10 cellular contexts compared by ENCODE assay signal in the genomic region with DNA sequence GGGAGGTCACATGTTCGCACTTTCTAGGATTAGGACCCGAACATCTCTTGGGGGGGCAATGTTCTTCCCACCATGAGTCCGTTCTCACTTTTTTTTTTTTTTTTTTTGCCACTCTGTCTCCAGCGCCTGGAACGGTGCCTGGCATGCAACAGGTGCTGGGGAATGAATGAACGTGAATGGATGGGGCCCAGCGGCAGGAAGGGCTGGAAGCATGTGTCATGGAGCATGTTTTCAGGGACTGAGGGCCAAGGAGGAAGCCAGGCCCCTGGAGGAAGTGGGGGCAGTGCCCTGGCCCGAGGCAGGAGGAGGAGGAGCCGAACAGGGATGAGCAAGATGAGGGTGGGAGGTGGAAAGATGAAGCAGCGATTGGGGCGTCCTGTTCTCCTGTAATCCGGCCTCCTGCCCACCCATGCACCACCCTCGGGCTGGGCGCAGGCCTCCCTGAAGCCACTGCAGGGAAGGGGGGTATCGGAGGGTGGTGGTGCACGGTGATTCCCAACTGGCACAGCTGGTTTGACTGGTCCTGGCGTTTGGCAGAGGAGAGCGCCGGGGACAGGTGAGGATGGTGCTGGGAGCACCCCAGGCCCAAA. TPM values are rescaled to one million over a fixed set of nuclear protein-coding genes. Genes with fewer than 3 reads are reported as not detected.
DNase-seq lines count a peak whose midpoint lies in the region; ATAC-seq, FAIRE-seq and TF ChIP-seq lines count a peak whose summit lies in the region.
"Had no signal": no experiment of that assay in that cellular context is flagged by ENCODE, and none has a peak within 500 bp of the region (broad histone marks: within the 10 kb centered on the region; RNA-seq: fewer than 3 reads in every experiment).

No MANE protein-coding gene starts in this region.

- H3K9me3 Mint-ChIP-seq in astrocyte (ENCODE audit: unreplicated experiment), result no peaks in the 10 kb centered on the region

- no peaks in the 10 kb centered on the region for H3K79me2 ChIP-seq in astrocyte (ENCODE audit: insufficient read depth, low read length)

- no peak overlapping the region for H3K9ac ChIP-seq in astrocyte (ENCODE audit: low read length)

- peak overlapping the region; percentile 52 for H3K4me2 ChIP-seq in astrocyte (ENCODE audit: low read length)

- H3K27ac Mint-ChIP-seq in astrocyte (ENCODE audit: unreplicated experiment), result no peak overlapping the region

- H3K9me3 ChIP-seq in astrocyte (ENCODE audit: insufficient read depth, low read depth, low read length) (no peaks in the 10 kb centered on the region), lower lobe of right lung (no peaks in the 10 kb centered on the region)

- H3K4me3 Mint-ChIP-seq in astrocyte (ENCODE audit: unreplicated experiment), result no peak overlapping the region

- H3K36me3 Mint-ChIP-seq in astrocyte (ENCODE audit: low read depth, unreplicated experiment), result no peaks in the 10 kb centered on the region

- no peak for FAIRE-seq in astrocyte (lab: Jason Lieb, UNC)

- no peaks in the 10 kb centered on the region for H4K20me1 ChIP-seq in astrocyte (ENCODE audit: insufficient read depth, low read length)

- DNase-seq in AG10803 (ENCODE audit: low read depth) (peak; percentile 37), KBM-7 (peak; percentile 76), astrocyte (ENCODE audit: low read depth) (peak; percentile 19), lower lobe of right lung (peak; percentile 62), SK-N-DZ (ENCODE audit: low spot score) (no peak), NCI-H345 treated with DMSO at 0.1 percent for 48 hours (lab: John Stamatoyannopoulos, UW; ENCODE audit: unreplicated experiment) (no peak), anterior cingulate cortex (lab: John Stamatoyannopoulos, UW) (no peak), NCI-H345 (lab: John Stamatoyannopoulos, UW) (no peak)
- DNase-seq: erythroblast, NCI-H524 had no signal

- H2AFZ ChIP-seq in astrocyte (ENCODE audit: low read depth, low read length), result peak overlapping the region; percentile 60

- intact Hi-C loops in lower lobe of right lung (cut with DNase I), result no loop called here

- H3K4me1 ChIP-seq in astrocyte (ENCODE audit: insufficient read depth, low read length) (peaks cover 5% of the 10 kb centered on the region), lower lobe of right lung (peaks cover 6% of the 10 kb centered on the region)

- H3K4me3 ChIP-seq in AG10803 (ENCODE audit: low read length), result no peak overlapping the region
- H3K4me3 ChIP-seq in astrocyte (ENCODE audit: insufficient read depth, low read depth, low read length), result no peak overlapping the region
- no peak overlapping the region for H3K4me3 ChIP-seq in lower lobe of right lung

- H3K27me3 Mint-ChIP-seq in astrocyte (ENCODE audit: low read depth, unreplicated experiment), result no peaks in the 10 kb centered on the region

- no peak overlapping the region for H3K27ac ChIP-seq in astrocyte (ENCODE audit: low read depth, low read length)
- no peak overlapping the region for H3K27ac ChIP-seq in lower lobe of right lung

- TF ChIP-seq CTCF in AG10803 (conservative IDR thresholded peaks at IDR 0.05; ENCODE audit: low read length) (no peak), astrocyte (IDR thresholded peaks at IDR 0.05; ENCODE audit: insufficient read depth, low read depth, low read length) (no peak), lower lobe of right lung (IDR thresholded peaks at IDR 0.05) (no peak)

- in situ Hi-C loops in KBM-7 (cut with MboI; ENCODE audit: low pct_unique_long_range_greater_than_20kb, low sequenced_read_pairs), result no loop called here

- H3K36me3 ChIP-seq in astrocyte (ENCODE audit: insufficient read depth, low read length), result no peaks in the 10 kb centered on the region
- no peaks in the 10 kb centered on the region for H3K36me3 ChIP-seq in lower lobe of right lung

- H3K27me3 ChIP-seq in astrocyte (ENCODE audit: insufficient read depth, low read length), result no peaks in the 10 kb centered on the region
- no peaks in the 10 kb centered on the region for H3K27me3 ChIP-seq in lower lobe of right lung (ENCODE audit: low read depth)

- peak; percentile 78 to 85 for ATAC-seq in lower lobe of right lung

- peaks cover 3% of the 10 kb centered on the region for H3K4me1 Mint-ChIP-seq in astrocyte (ENCODE audit: low read depth, unreplicated experiment)

RNA-seq across cellular contexts. Expression of a gene that starts 8.8 kb away (rescaled TPM):
- 0.31 TPM in 1 of 2 replicates, not detected in the other for total RNA-seq in astrocyte
- total RNA-seq in lower lobe of right lung, result 14.4 TPM
- polyA plus RNA-seq in SK-N-DZ (2014; cell fraction: cytosol; rRNA removed), result not detected in 2 replicates
- polyA plus RNA-seq in SK-N-DZ (2014; cell fraction: nucleus; rRNA removed), result not detected in 2 replicates

RNA-seq across cellular contexts. Expression of a gene that starts 31.6 kb away (rescaled TPM):
- total RNA-seq in astrocyte, result 6.2 TPM in 2 replicates
- 7.1 TPM for total RNA-seq in lower lobe of right lung
- 0.17 and 0.38 TPM in 2 replicates for polyA plus RNA-seq in SK-N-DZ (2014; cell fraction: cytosol; rRNA removed)
- polyA plus RNA-seq in SK-N-DZ (2014; cell fraction: nucleus; rRNA removed), result 0.84 and 1.0 TPM in 2 replicates

Comparison
In these comparisons a context has a peak if more than half of its experiments do, and no peak if none do; other contexts are left out.
1. DNase-seq: peak in AG10803 (single experiment), KBM-7 (single experiment), astrocyte (single experiment) and lower lobe of right lung (single experiment); none in SK-N-DZ (single experiment), NCI-H345 treated with DMSO at 0.1 percent for 48 hours (single experiment), anterior cingulate cortex (0 of 58) and NCI-H345 (single experiment).
2. RNA of a gene that starts 8.8 kb away (total RNA-seq): 14.4 TPM in lower lobe of right lung (single experiment); 0.31 TPM in astrocyte; every median in the first group is over 10 times any median in the second.